Comparison of ENCODE assay signal across 17 cellular contexts in the genomic region with DNA sequence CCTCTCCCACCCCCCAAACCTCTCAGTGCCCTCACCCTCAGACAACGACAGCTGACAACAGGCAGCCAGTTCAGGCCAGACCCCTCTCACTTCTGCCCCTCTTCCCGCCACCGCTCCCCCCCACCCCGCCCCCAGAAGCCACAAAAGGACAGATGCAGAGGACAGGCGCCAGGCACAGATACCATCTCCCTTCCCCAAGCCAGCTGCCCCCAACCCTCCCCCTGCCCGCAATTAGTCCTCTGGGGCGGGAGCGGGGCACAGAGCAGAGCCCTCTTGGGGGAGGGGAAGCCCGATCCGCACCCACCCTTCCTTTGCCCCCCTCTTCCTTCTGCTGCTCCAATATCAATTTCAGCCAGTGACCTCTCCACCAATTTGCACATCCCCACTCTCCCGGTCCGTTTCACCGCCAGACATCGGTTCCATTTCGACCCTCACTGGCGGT. TPM values are rescaled to one million over a fixed set of nuclear protein-coding genes. Genes with fewer than 3 reads are reported as not detected.
A peak's percentile ranks its signal among the peaks of the same experiment; 100 is the strongest.
DNase-seq lines count a peak whose midpoint lies in the region; ATAC-seq and TF ChIP-seq lines count a peak whose summit lies in the region.
"Had no signal": no experiment of that assay in that cellular context is flagged by ENCODE, and none has a peak within 500 bp of the region (broad histone marks: within the 10 kb centered on the region; RNA-seq: fewer than 3 reads in every experiment).

No MANE protein-coding gene starts in this region.

- peaks cover 4 to 9% of the 10 kb centered on the region in 2 donors for H3K4me1 Mint-ChIP-seq in immature natural killer cell
- peaks cover 7% of the 10 kb centered on the region for H3K4me1 Mint-ChIP-seq in activated CD8-positive, alpha-beta T cell treated with anti-CD3 and anti-CD28 coated beads for 36 hours (ENCODE audit: low read depth)

- H3K9me3 ChIP-seq in left ventricle myocardium inferior (replicated peaks) = no peaks in the 10 kb centered on the region
- no peaks in the 10 kb centered on the region for H3K9me3 ChIP-seq in SJCRH30 (replicated peaks)
- H3K9me3 ChIP-seq in stomach = no peaks in the 10 kb centered on the region
- H3K9me3 ChIP-seq: colonic mucosa, upper lobe of right lung had no signal

- H3K27me3 ChIP-seq in left ventricle myocardium inferior (ENCODE audit: low read depth) = peaks cover 62% of the 10 kb centered on the region
- H3K27me3 ChIP-seq in SJCRH30 = no peaks in the 10 kb centered on the region
- peaks cover 15 to 65% (median 37%) of the 10 kb centered on the region in 3 donors for H3K27me3 ChIP-seq in stomach

- WGBS in stomach, 5 donors = 3 to 6% (median 4%) methylated on average over 15 to 16 of the region's 16 CpGs

- ATAC-seq in left ventricle myocardium superior (no peak), HG02885 (IDR thresholded peaks at IDR 0.05; ENCODE audit: poor library complexity, unreplicated experiment) (no peak)
- no peak for ATAC-seq in activated CD8-positive, alpha-beta T cell treated with anti-CD3 and anti-CD28 coated beads for 36 hours

- TF ChIP-seq POLR2A in stomach (IDR thresholded peaks at IDR 0.05) = no peak

- H3K4me1 ChIP-seq in left ventricle myocardium inferior = peaks cover 20% of the 10 kb centered on the region
- peaks cover 9% of the 10 kb centered on the region for H3K4me1 ChIP-seq in SJCRH30
- H3K4me1 ChIP-seq in stomach = peaks cover 11 to 27% (median 16%) of the 10 kb centered on the region in 4 donors

- H3K9me3 Mint-ChIP-seq in immature natural killer cell = no peaks in the 10 kb centered on the region
- no peaks in the 10 kb centered on the region for H3K9me3 Mint-ChIP-seq in activated CD8-positive, alpha-beta T cell treated with anti-CD3 and anti-CD28 coated beads for 36 hours
- H3K9me3 Mint-ChIP-seq: activated CD4-positive, alpha-beta T cell treated with anti-CD3 and anti-CD28 coated beads, Interleukin-2, amount 10 ng/mL, durations not matched to agents 24 days and 14 days had no signal

- peak overlapping the region; percentile 29 to 68 (median 59) for H3K4me3 Mint-ChIP-seq in immature natural killer cell
- H3K4me3 Mint-ChIP-seq in activated CD8-positive, alpha-beta T cell treated with anti-CD3 and anti-CD28 coated beads for 36 hours = no peak overlapping the region
- H3K4me3 Mint-ChIP-seq: activated CD4-positive, alpha-beta T cell treated with anti-CD3 and anti-CD28 coated beads, Interleukin-2, amount 10 ng/mL, durations not matched to agents 24 days and 14 days had no signal

- TF ChIP-seq EP300 in stomach (IDR thresholded peaks at IDR 0.05) = no peak

- POLR2A ChIA-PET in activated CD8-positive, alpha-beta T cell treated with anti-CD3 and anti-CD28 coated beads for 36 hours (lab: Charles Lee) = interaction anchor here (1.2 kb wide), 1 partner anchor 45 kb away, joined by 3 read pairs; no protein-coding TSS in a partner anchor

- no peak for DNase-seq in left ventricle myocardium inferior
- no peak for DNase-seq in left ventricle myocardium superior
- DNase-seq in SJCRH30 = peak; percentile 94 to 95
- DNase-seq in immature natural killer cell = no peak
- no peak for DNase-seq in stomach
- DNase-seq in activated CD8-positive, alpha-beta T cell treated with anti-CD3 and anti-CD28 coated beads for 36 hours = no peak
- no peak for DNase-seq in COLO829 (ENCODE audit: low spot score)
- DNase-seq: activated CD4-positive, alpha-beta T cell treated with anti-CD3 and anti-CD28 coated beads, Interleukin-2, amount 10 ng/mL, durations not matched to agents 24 days and 14 days; activated gamma-delta T cell treated with Interleukin-2 at 50 U/mL for 16 hours; colonic mucosa; foreskin fibroblast; Kasumi-1; NCI-H510A; upper lobe of right lung had no signal

- H3K27ac ChIP-seq in left ventricle myocardium inferior (replicated peaks) = no peak overlapping the region
- H3K27ac ChIP-seq in SJCRH30 = peak overlapping the region; percentile 95
- no peak overlapping the region for H3K27ac ChIP-seq in stomach
- H3K27ac ChIP-seq: colonic mucosa, upper lobe of right lung had no signal

- CTCF ChIA-PET in activated CD8-positive, alpha-beta T cell treated with anti-CD3 and anti-CD28 coated beads for 36 hours (lab: Charles Lee) = interaction anchor here (1.2 to 3.7 kb wide), 2 partner anchors 11 to 74 kb away, joined by 6 to 31 read pairs; no protein-coding TSS in a partner anchor

- H3K36me3 ChIP-seq in left ventricle myocardium inferior (no peaks in the 10 kb centered on the region), SJCRH30 (peaks cover 6% of the 10 kb centered on the region), stomach (no peaks in the 10 kb centered on the region)
- H3K36me3 ChIP-seq: colonic mucosa, upper lobe of right lung had no signal

- H3K27me3 Mint-ChIP-seq in immature natural killer cell (ENCODE audit: low read depth in 3 of 3) = peaks cover 5 to 14% (median 9%) of the 10 kb centered on the region in 3 donors
- H3K27me3 Mint-ChIP-seq in activated CD8-positive, alpha-beta T cell treated with anti-CD3 and anti-CD28 coated beads for 36 hours = peaks cover 13% of the 10 kb centered on the region

- no peaks in the 10 kb centered on the region for H3K36me3 Mint-ChIP-seq in immature natural killer cell
- H3K36me3 Mint-ChIP-seq in activated CD8-positive, alpha-beta T cell treated with anti-CD3 and anti-CD28 coated beads for 36 hours (ENCODE audit: low read depth) = no peaks in the 10 kb centered on the region

- TF ChIP-seq CTCF in left ventricle myocardium inferior (IDR thresholded peaks at IDR 0.05; ENCODE audit: borderline replicate concordance) (no peak), stomach (IDR thresholded peaks at IDR 0.05) (no peak)
- no peak for TF ChIP-seq CTCF in activated CD8-positive, alpha-beta T cell treated with anti-CD3 and anti-CD28 coated beads for 36 hours (IDR thresholded peaks at IDR 0.05)

- H3K4me3 ChIP-seq in left ventricle myocardium inferior = peak overlapping the region; percentile 59
- peak overlapping the region; percentile 84 for H3K4me3 ChIP-seq in SJCRH30
- H3K4me3 ChIP-seq in stomach = peak overlapping the region in 3 of 4 donors; percentile 29 to 49 (median 32)
- H3K4me3 ChIP-seq: upper lobe of right lung had no signal

- H3K27ac Mint-ChIP-seq in immature natural killer cell = no peak overlapping the region
- no peak overlapping the region for H3K27ac Mint-ChIP-seq in activated CD8-positive, alpha-beta T cell treated with anti-CD3 and anti-CD28 coated beads for 36 hours
- H3K27ac Mint-ChIP-seq: activated CD4-positive, alpha-beta T cell treated with anti-CD3 and anti-CD28 coated beads, Interleukin-2, amount 10 ng/mL, durations not matched to agents 24 days and 14 days; CD14-positive monocyte had no signal

- intact Hi-C loops in left ventricle myocardium inferior (cut with micrococcal nuclease) = no loop called here
- intact Hi-C loops in left ventricle myocardium superior (cut with micrococcal nuclease) = no loop called here
- intact Hi-C loops in stomach (cut with DNase I; ENCODE audit: low total_unique reads) = no loop called here
- intact Hi-C loops in activated CD8-positive, alpha-beta T cell treated with anti-CD3 and anti-CD28 coated beads for 36 hours (cut with micrococcal nuclease) = no loop called here

RNA-seq across cellular contexts. Expression of a gene that starts 0.6 kb away (rescaled TPM):
- total RNA-seq in left ventricle myocardium inferior = 0.16 TPM
- not detected for total RNA-seq in left ventricle myocardium superior
- 97.9 and 101 TPM in 2 replicates for total RNA-seq in SJCRH30 (2014; rRNA removed; shearing (Covaris generic))
- not detected for polyA plus RNA-seq in immature natural killer cell
- total RNA-seq in stomach = 1 to 10 TPM in 1 of 5 donors, not detected in 4; 7.0 TPM
- not detected for polyA plus RNA-seq in stomach
- total RNA-seq in activated CD8-positive, alpha-beta T cell treated with anti-CD3 and anti-CD28 coated beads for 36 hours = not detected
- total RNA-seq: activated CD4-positive, alpha-beta T cell treated with anti-CD3 and anti-CD28 coated beads, Interleukin-2, amount 10 ng/mL, durations not matched to agents 24 days and 14 days; lower leg skin; upper lobe of right lung had no signal
- polyA plus RNA-seq: CD14-positive monocyte had no signal

RNA-seq across cellular contexts. Expression of a gene that starts 23.7 kb away (rescaled TPM):
- not detected for total RNA-seq in left ventricle myocardium inferior
- total RNA-seq in left ventricle myocardium superior = not detected
- 0.30 and 1.5 TPM in 2 replicates for total RNA-seq in SJCRH30 (2014; rRNA removed; shearing (Covaris generic))
- 100 to 1,000 TPM in 1 of 3 donors, 10 to 100 TPM in 2; 85.3 to 116 (median 86.1) TPM for polyA plus RNA-seq in immature natural killer cell
- 1 to 10 TPM in 1 of 5 donors, not detected in 4; 1.1 TPM for total RNA-seq in stomach
- under 1 TPM in 1 of 3 donors, not detected in 2; 0.55 TPM for polyA plus RNA-seq in stomach
- total RNA-seq in activated CD8-positive, alpha-beta T cell treated with anti-CD3 and anti-CD28 coated beads for 36 hours = 10 to 100 TPM; 13.6 to 14.8 TPM
- total RNA-seq: lower leg skin had no signal

RNA-seq across cellular contexts. Expression of a gene that starts 25.9 kb away (rescaled TPM):
- total RNA-seq in left ventricle myocardium inferior = not detected
- not detected for total RNA-seq in left ventricle myocardium superior
- 23.5 and 24.7 TPM in 2 replicates for total RNA-seq in SJCRH30 (2014; rRNA removed; shearing (Covaris generic))
- polyA plus RNA-seq in immature natural killer cell = 10 to 100 TPM; 10.1 to 23.8 (median 12.8) TPM
- total RNA-seq in stomach = 10 to 100 TPM in 1 of 5 donors, 1 to 10 TPM in 2, not detected in 2; 1.1 to 12.5 (median 2.3) TPM
- 1 to 10 TPM in 1 of 3 donors, under 1 TPM in 1, not detected in 1; 0.31 to 1.3 TPM for polyA plus RNA-seq in stomach
- 10 to 100 TPM; 19.7 to 22.0 TPM for total RNA-seq in activated CD8-positive, alpha-beta T cell treated with anti-CD3 and anti-CD28 coated beads for 36 hours
- polyA plus RNA-seq: CD14-positive monocyte had no signal

RNA-seq across cellular contexts. Expression of a gene that starts 31.6 kb away (rescaled TPM):
- total RNA-seq in left ventricle myocardium inferior (10.2 TPM), left ventricle myocardium superior (8.3 TPM), stomach (10 to 100 TPM in 3 of 5 donors, 1 to 10 TPM in 2; 3.5 to 48.4 (median 13.0) TPM)
- total RNA-seq in SJCRH30 (2014; rRNA removed; shearing (Covaris generic)) = 14.5 and 14.7 TPM in 2 replicates
- polyA plus RNA-seq in immature natural killer cell (10 to 100 TPM; 13.8 to 42.4 (median 16.9) TPM), stomach (10 to 100 TPM; 26.0 to 34.7 (median 30.4) TPM)
- total RNA-seq in activated CD8-positive, alpha-beta T cell treated with anti-CD3 and anti-CD28 coated beads for 36 hours = 10 to 100 TPM; 25.5 to 25.8 TPM

RNA-seq across cellular contexts. Expression of a gene that starts 49.2 kb away (rescaled TPM):
- total RNA-seq in left ventricle myocardium inferior (0.49 TPM), left ventricle myocardium superior (0.92 TPM), stomach (under 1 TPM in 1 of 5 donors, not detected in 4; 0.55 TPM)
- not detected in 2 replicates for total RNA-seq in SJCRH30 (2014; rRNA removed; shearing (Covaris generic))
- polyA plus RNA-seq in immature natural killer cell (not detected), stomach (1 to 10 TPM; 2.0 to 2.7 (median 2.7) TPM)
- 1 to 10 TPM; 7.2 to 7.3 TPM for total RNA-seq in activated CD8-positive, alpha-beta T cell treated with anti-CD3 and anti-CD28 coated beads for 36 hours

Comparison
In these comparisons a context has a peak if more than half of its experiments do, and no peak if none do; other contexts are left out.
1. DNase-seq: peak in SJCRH30 (2 of 2); none in left ventricle myocardium inferior (single experiment), left ventricle myocardium superior (single experiment), immature natural killer cell (0 of 3), stomach (single experiment), activated CD8-positive, alpha-beta T cell treated with anti-CD3 and anti-CD28 coated beads for 36 hours (single experiment) and COLO829 (single experiment).
2. H3K4me3 ChIP-seq: peak in every context shown above with its lines; median percentile 84 in SJCRH30; 59 in left ventricle myocardium inferior; 32 in stomach.
3. RNA of a gene that starts 0.6 kb away (total RNA-seq): 97.9 to 101 TPM in SJCRH30; 0.16 TPM in left ventricle myocardium inferior (single experiment), not detected in left ventricle myocardium superior (single experiment), not detected in activated CD8-positive, alpha-beta T cell treated with anti-CD3 and anti-CD28 coated beads for 36 hours and 7.0 TPM in stomach; every median in the first group is over 10 times any median in the second.